19 cellular contexts compared by ENCODE assay signal in genomic region chr12:47745485-47746041, GRCh38. TPM values are rescaled to one million over a fixed set of nuclear protein-coding genes. Genes with fewer than 3 reads are reported as not detected.
A peak's percentile ranks its signal among the peaks of the same experiment; 100 is the strongest.
DNase-seq lines count a peak whose midpoint lies in the region; ATAC-seq and TF ChIP-seq lines count a peak whose summit lies in the region.
"Had no signal": no experiment of that assay in that cellular context is flagged by ENCODE, and none has a peak within 500 bp of the region (broad histone marks: within the 10 kb centered on the region; RNA-seq: fewer than 3 reads in every experiment).

No MANE protein-coding gene starts in this region.

- no peak overlapping the region for H3K4me3 ChIP-seq in BE2C (ENCODE audit: low read depth, low read length)
- H3K4me3 ChIP-seq: BLaER1 treated with 17β-estradiol and CSF1 and Interleukin-3, amounts not matched to agents 10 nM and 100 nM had no signal

- H3K27me3 ChIP-seq in BE2C, result no peaks in the 10 kb centered on the region
- H3K27me3 ChIP-seq: BLaER1 treated with 17β-estradiol and CSF1 and Interleukin-3, amounts not matched to agents 10 nM and 100 nM had no signal

- H3K9me3 Mint-ChIP-seq in activated CD4-positive, alpha-beta T cell treated with anti-CD3 and anti-CD28 coated beads for 36 hours (ENCODE audit: low read depth), result no peaks in the 10 kb centered on the region

- CTCF ChIA-PET in activated CD4-positive, alpha-beta T cell treated with anti-CD3 and anti-CD28 coated beads for 36 hours (lab: Charles Lee), result interaction anchor here (5.6 to 13.4 kb wide), 3 partner anchors 13 to 93 kb away, joined by 198 to 449 read pairs (median 218); partner anchors contain the start of genes RAPGEF3 and SLC48A1

- intact Hi-C loops in activated CD4-positive, alpha-beta T cell treated with anti-CD3 and anti-CD28 coated beads for 36 hours (cut with DNase I, micrococcal nuclease), result no loop called here

- H3K27ac ChIP-seq in temporal lobe (ENCODE audit: low read depth, low read length), result peak overlapping the region; percentile 63
- H3K27ac ChIP-seq: 22Rv1; BLaER1 treated with 17β-estradiol and CSF1 and Interleukin-3, amounts not matched to agents 10 nM and 100 nM; KMS-11 had no signal

- H3K4me3 Mint-ChIP-seq in activated CD4-positive, alpha-beta T cell treated with anti-CD3 and anti-CD28 coated beads for 36 hours, result no peak overlapping the region

- TF ChIP-seq CTCF in BE2C (IDR thresholded peaks at IDR 0.05; ENCODE audit: low read depth, low read length), result no peak

- no peaks in the 10 kb centered on the region for H3K9me3 ChIP-seq in BE2C
- H3K9me3 ChIP-seq: BLaER1 treated with 17β-estradiol and CSF1 and Interleukin-3, amounts not matched to agents 10 nM and 100 nM had no signal

- H3K27me3 Mint-ChIP-seq in activated CD4-positive, alpha-beta T cell treated with anti-CD3 and anti-CD28 coated beads for 36 hours, result peaks cover 2% of the 10 kb centered on the region

- DNase-seq in activated CD4-positive, alpha-beta T cell treated with anti-CD3 and anti-CD28 coated beads for 36 hours, result no peak
- no peak for DNase-seq in activated CD4-positive, alpha-beta T cell treated with anti-CD3 and anti-CD28 coated beads, Interleukin-2, amount 50 U/mL, for 1 hour
- DNase-seq in astrocyte of the hippocampus (ENCODE audit: low read depth, low spot score) (peak; percentile 18), medulla oblongata (ENCODE audit: extremely low spot score) (peak; percentile 53), BE2C (no peak)
- no peak for DNase-seq in stimulated activated CD4-positive, alpha-beta T cell treated with anti-CD3 and anti-CD28 coated beads, Interleukin-1b, Interleukin-23, amount 100 ng/mL, for 48 hours
- DNase-seq: H7, NCI-H1092, NCI-H146, NCI-H2081 treated with DMSO at 0.1 percent for 48 hours, NCI-H510A treated with DMSO at 0.1 percent for 48 hours had no signal

- H3K4me1 ChIP-seq in BE2C, result peaks cover 6% of the 10 kb centered on the region; the same call in 1 of the 2 replicates

- H3K36me3 Mint-ChIP-seq in activated CD4-positive, alpha-beta T cell treated with anti-CD3 and anti-CD28 coated beads for 36 hours (ENCODE audit: low read depth), result no peaks in the 10 kb centered on the region

- peak overlapping the region; percentile 20 for H3K27ac Mint-ChIP-seq in activated CD4-positive, alpha-beta T cell treated with anti-CD3 and anti-CD28 coated beads for 36 hours

- H3K36me3 ChIP-seq in BE2C, result no peaks in the 10 kb centered on the region
- H3K36me3 ChIP-seq: BLaER1 treated with 17β-estradiol and CSF1 and Interleukin-3, amounts not matched to agents 10 nM and 100 nM had no signal

- no peak for ATAC-seq in activated CD4-positive, alpha-beta T cell treated with anti-CD3 and anti-CD28 coated beads for 36 hours
- no peak for ATAC-seq in GM18505 (IDR thresholded peaks at IDR 0.05; ENCODE audit: unreplicated experiment)
- ATAC-seq: HepG2, Panc1 had no signal

- POLR2A ChIA-PET in activated CD4-positive, alpha-beta T cell treated with anti-CD3 and anti-CD28 coated beads for 36 hours (lab: Charles Lee), result no interaction called here

- TF ChIP-seq POLR2A in GM18505 (IDR thresholded peaks at IDR 0.05; ENCODE audit: borderline replicate concordance, extremely low read depth, insufficient read depth, insufficient read length), result no peak

- H3K4me1 Mint-ChIP-seq in activated CD4-positive, alpha-beta T cell treated with anti-CD3 and anti-CD28 coated beads for 36 hours, result peaks cover 13% of the 10 kb centered on the region

RNA-seq across cellular contexts. Expression of gene RAPGEF3, which starts 13.1 kb away (rescaled TPM):
- under 1 TPM; 0.43 to 0.83 TPM for total RNA-seq in activated CD4-positive, alpha-beta T cell treated with anti-CD3 and anti-CD28 coated beads for 36 hours
- total RNA-seq in temporal lobe, result 6.9 TPM
- 22.4 TPM for polyA plus RNA-seq in BE2C (2012; ENCODE audit: insufficient read depth, insufficient read length, low read depth)

RNA-seq across cellular contexts. Expression of gene ENDOU, which starts 20.3 kb away (rescaled TPM):
- total RNA-seq in activated CD4-positive, alpha-beta T cell treated with anti-CD3 and anti-CD28 coated beads for 36 hours, result not detected
- not detected for total RNA-seq in temporal lobe
- polyA plus RNA-seq in BE2C (2012; ENCODE audit: insufficient read depth, insufficient read length, low read depth), result not detected
- total RNA-seq: H7, HepG2, MCF 10A had no signal
- polyA plus RNA-seq: HepG2 had no signal

RNA-seq across cellular contexts. Expression of gene SLC48A1, which starts 27.5 kb away (rescaled TPM):
- total RNA-seq in activated CD4-positive, alpha-beta T cell treated with anti-CD3 and anti-CD28 coated beads for 36 hours, result 1 to 10 TPM; 5.9 to 8.5 TPM
- 7.4 TPM for total RNA-seq in temporal lobe
- polyA plus RNA-seq in BE2C (2012; ENCODE audit: insufficient read depth, insufficient read length, low read depth), result 65.5 TPM

RNA-seq across cellular contexts. Expression of gene RPAP3, which starts 39.7 kb away (rescaled TPM):
- total RNA-seq in activated CD4-positive, alpha-beta T cell treated with anti-CD3 and anti-CD28 coated beads for 36 hours, result 10 to 100 TPM; 55.3 to 62.8 TPM
- total RNA-seq in temporal lobe, result 19.7 TPM
- 12.9 TPM for polyA plus RNA-seq in BE2C (2012; ENCODE audit: insufficient read depth, insufficient read length, low read depth)

Comparison
In these comparisons a context has a peak if more than half of its experiments do, and no peak if none do; other contexts are left out.
1. DNase-seq: peak in astrocyte of the hippocampus (single experiment) and medulla oblongata (single experiment); none in activated CD4-positive, alpha-beta T cell treated with anti-CD3 and anti-CD28 coated beads for 36 hours (single experiment), activated CD4-positive, alpha-beta T cell treated with anti-CD3 and anti-CD28 coated beads, Interleukin-2, amount 50 U/mL, for 1 hour (single experiment), stimulated activated CD4-positive, alpha-beta T cell treated with anti-CD3 and anti-CD28 coated beads, Interleukin-1b, Interleukin-23, amount 100 ng/mL, for 48 hours (single experiment) and BE2C (single experiment).